Comparison of ENCODE assay signal across 17 cellular contexts in the genomic region with DNA sequence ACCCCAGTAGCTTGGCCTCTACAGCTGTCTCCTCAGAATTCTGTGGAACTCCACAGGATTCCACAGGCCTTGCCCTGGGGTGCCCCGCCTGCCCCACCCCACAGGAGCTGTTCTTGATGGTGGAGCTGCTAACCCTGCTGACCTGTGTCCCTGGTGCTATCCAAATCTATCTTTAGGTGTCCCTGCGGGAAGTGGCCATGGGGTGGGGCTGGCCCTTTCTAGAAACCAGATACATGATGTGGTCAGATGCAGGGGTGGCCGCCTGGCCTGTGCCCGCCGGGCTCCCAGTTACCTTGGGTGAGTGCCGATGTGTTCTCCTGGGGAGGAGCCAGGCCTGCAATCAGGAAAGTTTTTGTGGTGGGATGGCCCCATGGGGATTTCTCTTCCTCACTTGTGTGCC. TPM values are rescaled to one million over a fixed set of nuclear protein-coding genes. Genes with fewer than 3 reads are reported as not detected.
DNase-seq lines count a peak whose midpoint lies in the region; ATAC-seq and TF ChIP-seq lines count a peak whose summit lies in the region.
"Had no signal": no experiment of that assay in that cellular context is flagged by ENCODE, and none has a peak within 500 bp of the region (broad histone marks: within the 10 kb centered on the region; RNA-seq: fewer than 3 reads in every experiment).

No MANE protein-coding gene starts in this region.

- peaks cover 6% of the 10 kb centered on the region for H3K9me3 Mint-ChIP-seq in osteocyte (ENCODE audit: unreplicated experiment)

- intact Hi-C loops in Right ventricle myocardium inferior (cut with DNase I), result no loop called here
- intact Hi-C loops in cardiac septum (cut with DNase I), result loop anchor here (1.0 kb wide), 1 partner anchor 11 kb away; no protein-coding TSS in a partner anchor
- intact Hi-C loops in lower lobe of right lung (cut with DNase I), result no loop called here
- intact Hi-C loops in sciatic nerve (cut with DNase I), result no loop called here

- H3K27me3 Mint-ChIP-seq in osteocyte (ENCODE audit: unreplicated experiment), result no peaks in the 10 kb centered on the region

- no peaks in the 10 kb centered on the region for H3K4me1 ChIP-seq in lower lobe of right lung

- H3K27ac ChIP-seq in lower lobe of right lung, result no peak overlapping the region
- H3K27ac ChIP-seq: 22Rv1 had no signal

- ATAC-seq in Right ventricle myocardium inferior (peak; percentile 85), lower lobe of right lung (no peak), sciatic nerve (peak; percentile 36), GM19397 (IDR thresholded peaks at IDR 0.05; ENCODE audit: unreplicated experiment) (no peak), GM21717 (IDR thresholded peaks at IDR 0.05; ENCODE audit: unreplicated experiment) (no peak)

- H3K4me1 Mint-ChIP-seq in osteocyte (ENCODE audit: unreplicated experiment), result peaks cover 2% of the 10 kb centered on the region

- no peaks in the 10 kb centered on the region for H3K27me3 ChIP-seq in lower lobe of right lung (ENCODE audit: low read depth)

- peaks cover 4% of the 10 kb centered on the region for H3K9me3 ChIP-seq in lower lobe of right lung

- peak; percentile 82 for DNase-seq in Right ventricle myocardium inferior (ENCODE audit: missing footprints)
- DNase-seq in cardiac septum (ENCODE audit: low spot score), result no peak
- DNase-seq in lower lobe of right lung, result peak; percentile 43
- no peak for DNase-seq in sciatic nerve (ENCODE audit: low spot score)
- DNase-seq in osteocyte (ENCODE audit: extremely low spot score, unreplicated experiment), result no peak
- DNase-seq in NCI-H69 (lab: John Stamatoyannopoulos, UW), result no peak
- DNase-seq: C1 segment of cervical spinal cord, HCEC 1CT, NCI-H187 treated with DMSO at 0.1 percent for 48 hours, NCI-H446, NCI-H774 had no signal

- H3K36me3 Mint-ChIP-seq in osteocyte (ENCODE audit: unreplicated experiment), result no peaks in the 10 kb centered on the region

- TF ChIP-seq CTCF in lower lobe of right lung (IDR thresholded peaks at IDR 0.05), result no peak
- TF ChIP-seq CTCF in osteocyte (IDR thresholded peaks at IDR 0.05), result no peak

- no peaks in the 10 kb centered on the region for H3K36me3 ChIP-seq in lower lobe of right lung

- no peak overlapping the region for H3K4me3 ChIP-seq in lower lobe of right lung

- H3K27ac Mint-ChIP-seq in osteocyte (ENCODE audit: unreplicated experiment), result no peak overlapping the region

- H3K4me3 Mint-ChIP-seq in osteocyte (ENCODE audit: unreplicated experiment), result no peak overlapping the region
- H3K4me3 Mint-ChIP-seq: IgD-negative memory B cell had no signal

RNA-seq across cellular contexts. Expression of gene WNK2, which starts 34.2 kb away (rescaled TPM):
- total RNA-seq in Right ventricle myocardium inferior (200 TPM), cardiac septum (123 TPM), lower lobe of right lung (7.7 TPM), sciatic nerve (6.6 TPM), osteocyte (not detected in 2 replicates)
- total RNA-seq: HT1080, LHCN-M2 had no signal

Comparison
In these comparisons a context has a peak if more than half of its experiments do, and no peak if none do; other contexts are left out.
1. DNase-seq: peak in Right ventricle myocardium inferior (single experiment) and lower lobe of right lung (single experiment); none in cardiac septum (single experiment), sciatic nerve (single experiment), osteocyte (single experiment) and NCI-H69 (single experiment).
2. ATAC-seq: peak in Right ventricle myocardium inferior (single experiment) and sciatic nerve (single experiment); none in lower lobe of right lung (0 of 2), GM19397 (single experiment) and GM21717 (single experiment).
3. RNA of gene WNK2, which starts 34.2 kb away (total RNA-seq): 200 TPM in Right ventricle myocardium inferior (single experiment) and 123 TPM in cardiac septum (single experiment); 7.7 TPM in lower lobe of right lung (single experiment), 6.6 TPM in sciatic nerve (single experiment) and not detected in osteocyte; every median in the first group is over 10 times any median in the second.